ENCODE assay signal across 18 cellular contexts in the genomic region with DNA sequence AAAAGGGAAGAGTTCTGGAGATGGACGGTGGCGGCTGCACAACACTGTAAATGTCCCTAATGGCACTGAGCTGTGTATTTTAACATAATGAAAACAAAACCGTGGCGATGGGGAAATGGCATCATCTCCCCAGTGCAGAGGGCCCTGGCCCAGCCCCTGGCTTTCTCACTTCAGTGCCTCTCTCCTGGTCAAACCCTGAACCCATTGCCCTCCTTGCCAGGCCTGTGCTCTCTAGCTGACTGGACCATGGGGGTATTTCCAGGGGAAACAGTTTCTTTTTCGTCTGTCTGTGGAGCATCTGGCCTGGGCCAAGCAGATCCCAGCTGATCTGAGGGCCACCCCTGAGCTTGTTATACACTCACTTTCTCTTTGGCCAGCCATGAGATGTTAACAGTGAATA. TPM values are rescaled to one million over a fixed set of nuclear protein-coding genes. Genes with fewer than 3 reads are reported as not detected.
A peak's percentile ranks its signal among the peaks of the same experiment; 100 is the strongest.
DNase-seq lines count a peak whose midpoint lies in the region; ATAC-seq and TF ChIP-seq lines count a peak whose summit lies in the region.
"Had no signal": no experiment of that assay in that cellular context is flagged by ENCODE, and none has a peak within 500 bp of the region (broad histone marks: within the 10 kb centered on the region; RNA-seq: fewer than 3 reads in every experiment).

No MANE protein-coding gene starts in this region.

- H3K27ac Mint-ChIP-seq in activated naive CD4-positive, alpha-beta T cell treated with anti-CD3 and anti-CD28 coated beads, Interleukin-2, amount 50 U/mL, for 24 hours = peak overlapping the region; percentile 27
- peak overlapping the region; percentile 86 for H3K27ac Mint-ChIP-seq in activated naive CD8-positive, alpha-beta T cell treated with anti-CD3 and anti-CD28 coated beads, Interleukin-2, amount 10 ng/mL, durations not matched to agents 7 days and 5 days
- H3K27ac Mint-ChIP-seq in stimulated activated effector memory CD8-positive, alpha-beta T cell treated with anti-CD3 and anti-CD28 coated beads, Interleukin-12 subunit alpha, Interleukin-12 subunit beta, amount 100 ng/mL, for 72 hours = peak overlapping the region; percentile 74
- H3K27ac Mint-ChIP-seq: activated B cell treated with CpG ODN at 0.5 μM for 24 hours, nephron had no signal

- peaks cover 9% of the 10 kb centered on the region for H3K4me1 Mint-ChIP-seq in activated naive CD4-positive, alpha-beta T cell treated with anti-CD3 and anti-CD28 coated beads, Interleukin-2, amount 50 U/mL, for 24 hours
- peaks cover 50% of the 10 kb centered on the region for H3K4me1 Mint-ChIP-seq in activated naive CD8-positive, alpha-beta T cell treated with anti-CD3 and anti-CD28 coated beads, Interleukin-2, amount 10 ng/mL, durations not matched to agents 7 days and 5 days
- peaks cover 39% of the 10 kb centered on the region for H3K4me1 Mint-ChIP-seq in stimulated activated effector memory CD8-positive, alpha-beta T cell treated with anti-CD3 and anti-CD28 coated beads, Interleukin-12 subunit alpha, Interleukin-12 subunit beta, amount 100 ng/mL, for 72 hours
- H3K4me1 Mint-ChIP-seq: activated B cell treated with CpG ODN at 0.5 μM for 24 hours, nephron had no signal

- H3K27ac ChIP-seq in coronary artery = no peak overlapping the region
- H3K27ac ChIP-seq: thoracic aorta had no signal

- peaks cover 11% of the 10 kb centered on the region for H3K36me3 Mint-ChIP-seq in activated naive CD4-positive, alpha-beta T cell treated with anti-CD3 and anti-CD28 coated beads, Interleukin-2, amount 50 U/mL, for 24 hours
- H3K36me3 Mint-ChIP-seq in activated naive CD8-positive, alpha-beta T cell treated with anti-CD3 and anti-CD28 coated beads, Interleukin-2, amount 10 ng/mL, durations not matched to agents 7 days and 5 days = peaks cover 15% of the 10 kb centered on the region
- H3K36me3 Mint-ChIP-seq in stimulated activated effector memory CD8-positive, alpha-beta T cell treated with anti-CD3 and anti-CD28 coated beads, Interleukin-12 subunit alpha, Interleukin-12 subunit beta, amount 100 ng/mL, for 72 hours = peaks cover 100% of the 10 kb centered on the region

- H3K27me3 Mint-ChIP-seq in activated naive CD4-positive, alpha-beta T cell treated with anti-CD3 and anti-CD28 coated beads, Interleukin-2, amount 50 U/mL, for 24 hours = no peaks in the 10 kb centered on the region
- H3K27me3 Mint-ChIP-seq in activated naive CD8-positive, alpha-beta T cell treated with anti-CD3 and anti-CD28 coated beads, Interleukin-2, amount 10 ng/mL, durations not matched to agents 7 days and 5 days = no peaks in the 10 kb centered on the region
- H3K27me3 Mint-ChIP-seq: activated B cell treated with CpG ODN at 0.5 μM for 24 hours had no signal

- no peak overlapping the region for H3K4me3 ChIP-seq in coronary artery
- H3K4me3 ChIP-seq: thoracic aorta had no signal

- POLR2A ChIA-PET in activated naive CD8-positive, alpha-beta T cell treated with anti-CD3 and anti-CD28 coated beads, Interleukin-2, amount 10 ng/mL, durations not matched to agents 7 days and 5 days (lab: Charles Lee) = interaction anchor here (1.0 to 12.0 kb wide), 2 partner anchors 17 to 47 kb away, joined by 3 to 303 read pairs; a partner anchor contains a TSS

- DNase-seq in activated naive CD4-positive, alpha-beta T cell (lab: John Stamatoyannopoulos, UW) = no peak
- DNase-seq in activated naive CD8-positive, alpha-beta T cell treated with anti-CD3 and anti-CD28 coated beads, Interleukin-2, amount 10 ng/mL, durations not matched to agents 7 days and 5 days = peak; percentile 29
- DNase-seq in stimulated activated effector memory CD8-positive, alpha-beta T cell treated with anti-CD3 and anti-CD28 coated beads, Interleukin-12 subunit alpha, Interleukin-12 subunit beta, amount 100 ng/mL, for 72 hours (ENCODE audit: low spot score in 2 of 2) = no peak
- DNase-seq in stimulated activated CD8-positive, alpha-beta memory T cell treated with anti-CD3 and anti-CD28 coated beads, Interleukin-4, amount 100 ng/mL, for 48 hours = no peak
- DNase-seq in coronary artery (ENCODE audit: low spot score) = no peak
- DNase-seq: activated B cell treated with CpG ODN at 0.5 μM for 24 hours, foreskin melanocyte, HCEC 1CT, kidney glomerular epithelial cell, mesendoderm, NCI-H1417 treated with DMSO at 0.1 percent for 48 hours, NCI-H526 treated with DMSO at 0.1 percent for 48 hours, SHP77 treated with DMSO at 0.1 percent for 48 hours had no signal

- no peak overlapping the region for H3K4me3 Mint-ChIP-seq in activated naive CD4-positive, alpha-beta T cell treated with anti-CD3 and anti-CD28 coated beads, Interleukin-2, amount 50 U/mL, for 24 hours
- H3K4me3 Mint-ChIP-seq in activated naive CD8-positive, alpha-beta T cell treated with anti-CD3 and anti-CD28 coated beads, Interleukin-2, amount 10 ng/mL, durations not matched to agents 7 days and 5 days = no peak overlapping the region
- H3K4me3 Mint-ChIP-seq in stimulated activated effector memory CD8-positive, alpha-beta T cell treated with anti-CD3 and anti-CD28 coated beads, Interleukin-12 subunit alpha, Interleukin-12 subunit beta, amount 100 ng/mL, for 72 hours = no peak overlapping the region
- H3K4me3 Mint-ChIP-seq: activated B cell treated with CpG ODN at 0.5 μM for 24 hours, nephron had no signal

- no peak for TF ChIP-seq CTCF in coronary artery (IDR thresholded peaks at IDR 0.05)

- no peaks in the 10 kb centered on the region for H3K9me3 Mint-ChIP-seq in activated naive CD4-positive, alpha-beta T cell treated with anti-CD3 and anti-CD28 coated beads, Interleukin-2, amount 50 U/mL, for 24 hours
- H3K9me3 Mint-ChIP-seq in activated naive CD8-positive, alpha-beta T cell treated with anti-CD3 and anti-CD28 coated beads, Interleukin-2, amount 10 ng/mL, durations not matched to agents 7 days and 5 days = no peaks in the 10 kb centered on the region
- no peaks in the 10 kb centered on the region for H3K9me3 Mint-ChIP-seq in stimulated activated effector memory CD8-positive, alpha-beta T cell treated with anti-CD3 and anti-CD28 coated beads, Interleukin-12 subunit alpha, Interleukin-12 subunit beta, amount 100 ng/mL, for 72 hours
- H3K9me3 Mint-ChIP-seq: activated B cell treated with CpG ODN at 0.5 μM for 24 hours, nephron had no signal

- peak; percentile 34 for ATAC-seq in GM21786 (IDR thresholded peaks at IDR 0.05; ENCODE audit: unreplicated experiment)
- ATAC-seq in activated naive CD8-positive, alpha-beta T cell treated with anti-CD3 and anti-CD28 coated beads, Interleukin-2, amount 10 ng/mL, durations not matched to agents 7 days and 5 days (ENCODE audit: low read depth) = no peak
- no peak for ATAC-seq in stimulated activated effector memory CD8-positive, alpha-beta T cell treated with anti-CD3 and anti-CD28 coated beads, Interleukin-12 subunit alpha, Interleukin-12 subunit beta, amount 100 ng/mL, for 72 hours
- ATAC-seq in HG03521 (IDR thresholded peaks at IDR 0.05; ENCODE audit: unreplicated experiment) = no peak

RNA-seq across cellular contexts. Expression of a gene that starts 17.4 kb away (rescaled TPM):
- total RNA-seq in activated naive CD8-positive, alpha-beta T cell treated with anti-CD3 and anti-CD28 coated beads, Interleukin-2, amount 10 ng/mL, durations not matched to agents 7 days and 5 days = 100 to 1,000 TPM; 346 to 363 TPM

RNA-seq across cellular contexts. Expression of a gene that starts 47.7 kb away (rescaled TPM):
- 100 to 1,000 TPM; 100 to 111 TPM for total RNA-seq in activated naive CD8-positive, alpha-beta T cell treated with anti-CD3 and anti-CD28 coated beads, Interleukin-2, amount 10 ng/mL, durations not matched to agents 7 days and 5 days

Comparison
In these comparisons a context has a peak if more than half of its experiments do, and no peak if none do; other contexts are left out.
1. H3K27ac Mint-ChIP-seq: peak in every context shown above with its lines; median percentile 86 in activated naive CD8-positive, alpha-beta T cell treated with anti-CD3 and anti-CD28 coated beads, Interleukin-2, amount 10 ng/mL, durations not matched to agents 7 days and 5 days; 74 in stimulated activated effector memory CD8-positive, alpha-beta T cell treated with anti-CD3 and anti-CD28 coated beads, Interleukin-12 subunit alpha, Interleukin-12 subunit beta, amount 100 ng/mL, for 72 hours; 27 in activated naive CD4-positive, alpha-beta T cell treated with anti-CD3 and anti-CD28 coated beads, Interleukin-2, amount 50 U/mL, for 24 hours.